9 cellular contexts compared by ENCODE assay signal in genomic region chr17:82247175-82247823, GRCh38. TPM values are rescaled to one million over a fixed set of nuclear protein-coding genes. Genes with fewer than 3 reads are reported as not detected.
DNase-seq lines count a peak whose midpoint lies in the region; ATAC-seq and TF ChIP-seq lines count a peak whose summit lies in the region.
"Had no signal": no experiment of that assay in that cellular context is flagged by ENCODE, and none has a peak within 500 bp of the region (broad histone marks: within the 10 kb centered on the region; RNA-seq: fewer than 3 reads in every experiment).

No MANE protein-coding gene starts in this region.

- no peak overlapping the region for H3K4me3 Mint-ChIP-seq in CD8-positive, alpha-beta T cell
- H3K4me3 Mint-ChIP-seq in activated CD4-positive, alpha-beta memory T cell treated with anti-CD3 and anti-CD28 coated beads for 36 hours = no peak overlapping the region
- H3K4me3 Mint-ChIP-seq in stimulated activated effector memory CD8-positive, alpha-beta T cell treated with anti-CD3 and anti-CD28 coated beads, Interleukin-12 subunit alpha, Interleukin-12 subunit beta, amount 100 ng/mL, for 72 hours = no peak overlapping the region

- no peaks in the 10 kb centered on the region for H3K9me3 Mint-ChIP-seq in CD8-positive, alpha-beta T cell
- H3K9me3 Mint-ChIP-seq in activated CD4-positive, alpha-beta memory T cell treated with anti-CD3 and anti-CD28 coated beads for 36 hours = no peaks in the 10 kb centered on the region
- H3K9me3 Mint-ChIP-seq in stimulated activated effector memory CD8-positive, alpha-beta T cell treated with anti-CD3 and anti-CD28 coated beads, Interleukin-12 subunit alpha, Interleukin-12 subunit beta, amount 100 ng/mL, for 72 hours = no peaks in the 10 kb centered on the region

- peaks cover 92% of the 10 kb centered on the region for H3K36me3 ChIP-seq in CD8-positive, alpha-beta T cell (ENCODE audit: insufficient read depth, low read length)
- peaks cover 94% of the 10 kb centered on the region for H3K36me3 ChIP-seq in right atrium auricular region

- no peaks in the 10 kb centered on the region for H3K9me3 ChIP-seq in CD8-positive, alpha-beta T cell (ENCODE audit: low read length)
- H3K9me3 ChIP-seq in right atrium auricular region = no peaks in the 10 kb centered on the region

- peaks cover 92% of the 10 kb centered on the region for H3K36me3 Mint-ChIP-seq in CD8-positive, alpha-beta T cell
- H3K36me3 Mint-ChIP-seq in activated CD4-positive, alpha-beta memory T cell treated with anti-CD3 and anti-CD28 coated beads for 36 hours = peaks cover 69% of the 10 kb centered on the region
- peaks cover 100% of the 10 kb centered on the region for H3K36me3 Mint-ChIP-seq in stimulated activated effector memory CD8-positive, alpha-beta T cell treated with anti-CD3 and anti-CD28 coated beads, Interleukin-12 subunit alpha, Interleukin-12 subunit beta, amount 100 ng/mL, for 72 hours

- H3K27ac Mint-ChIP-seq in CD8-positive, alpha-beta T cell = peak overlapping the region; percentile 55
- H3K27ac Mint-ChIP-seq in activated CD4-positive, alpha-beta memory T cell treated with anti-CD3 and anti-CD28 coated beads for 36 hours = peak overlapping the region; percentile 49
- H3K27ac Mint-ChIP-seq in stimulated activated effector memory CD8-positive, alpha-beta T cell treated with anti-CD3 and anti-CD28 coated beads, Interleukin-12 subunit alpha, Interleukin-12 subunit beta, amount 100 ng/mL, for 72 hours = peak overlapping the region; percentile 93

- H3K4me1 Mint-ChIP-seq in CD8-positive, alpha-beta T cell (ENCODE audit: low read depth) = peaks cover 25% of the 10 kb centered on the region
- peaks cover 21% of the 10 kb centered on the region for H3K4me1 Mint-ChIP-seq in activated CD4-positive, alpha-beta memory T cell treated with anti-CD3 and anti-CD28 coated beads for 36 hours (ENCODE audit: low read depth)
- peaks cover 63% of the 10 kb centered on the region for H3K4me1 Mint-ChIP-seq in stimulated activated effector memory CD8-positive, alpha-beta T cell treated with anti-CD3 and anti-CD28 coated beads, Interleukin-12 subunit alpha, Interleukin-12 subunit beta, amount 100 ng/mL, for 72 hours

- H3K4me1 ChIP-seq in CD8-positive, alpha-beta T cell (ENCODE audit: insufficient read depth, low read length) = no peaks in the 10 kb centered on the region
- H3K4me1 ChIP-seq in right atrium auricular region = peaks cover 0 to 38% of the 10 kb centered on the region in 2 donors

- CTCF ChIA-PET in CD8-positive, alpha-beta T cell (lab: Charles Lee) = interaction anchor here (1.3 kb wide), 1 partner anchor 16 kb away, joined by 3 read pairs; no protein-coding TSS in a partner anchor
- CTCF ChIA-PET in activated CD4-positive, alpha-beta memory T cell treated with anti-CD3 and anti-CD28 coated beads for 36 hours (lab: Charles Lee) = interaction anchor here (2.7 kb wide), 1 partner anchor 12 kb away, joined by 8 read pairs; no protein-coding TSS in a partner anchor

- no peak for ATAC-seq in CD8-positive, alpha-beta T cell
- ATAC-seq in stimulated activated effector memory CD8-positive, alpha-beta T cell treated with anti-CD3 and anti-CD28 coated beads, Interleukin-12 subunit alpha, Interleukin-12 subunit beta, amount 100 ng/mL, for 72 hours = no peak
- ATAC-seq in HG03571 (IDR thresholded peaks at IDR 0.05; ENCODE audit: unreplicated experiment) (no peak), HG03039 (IDR thresholded peaks at IDR 0.05; ENCODE audit: unreplicated experiment) (no peak)

- no peak for DNase-seq in CD8-positive, alpha-beta T cell
- no peak for DNase-seq in activated CD4-positive, alpha-beta memory T cell treated with anti-CD3 and anti-CD28 coated beads for 36 hours
- DNase-seq in right atrium auricular region (ENCODE audit: low spot score) = no peak
- DNase-seq in stimulated activated effector memory CD8-positive, alpha-beta T cell treated with anti-CD3 and anti-CD28 coated beads, Interleukin-12 subunit alpha, Interleukin-12 subunit beta, amount 100 ng/mL, for 72 hours (ENCODE audit: low spot score in 2 of 2) = no peak
- no peak for DNase-seq in amygdala (lab: John Stamatoyannopoulos, UW)
- no peak for DNase-seq in NCI-H345 (lab: John Stamatoyannopoulos, UW)
- DNase-seq: effector CD8-positive, alpha-beta T cell had no signal

- intact Hi-C loops in CD8-positive, alpha-beta T cell (cut with DNase I, micrococcal nuclease) = no loop called here
- intact Hi-C loops in activated CD4-positive, alpha-beta memory T cell treated with anti-CD3 and anti-CD28 coated beads for 36 hours (cut with micrococcal nuclease) = no loop called here

- POLR2A ChIA-PET in CD8-positive, alpha-beta T cell (lab: Charles Lee) = no interaction called here
- POLR2A ChIA-PET in activated CD4-positive, alpha-beta memory T cell treated with anti-CD3 and anti-CD28 coated beads for 36 hours (lab: Charles Lee) = no interaction called here

- no peak for TF ChIP-seq CTCF in CD8-positive, alpha-beta T cell (IDR thresholded peaks at IDR 0.05)
- no peak for TF ChIP-seq CTCF in right atrium auricular region (IDR thresholded peaks at IDR 0.05)

- no peak overlapping the region for H3K4me3 ChIP-seq in CD8-positive, alpha-beta T cell (ENCODE audit: low read depth, low read length)
- H3K4me3 ChIP-seq in right atrium auricular region = no peak overlapping the region

- H3K27ac ChIP-seq in CD8-positive, alpha-beta T cell (ENCODE audit: low read depth, low read length) = no peak overlapping the region
- peak overlapping the region; percentile 56 to 67 for H3K27ac ChIP-seq in right atrium auricular region

- H3K27me3 Mint-ChIP-seq in CD8-positive, alpha-beta T cell (ENCODE audit: low read depth) = no peaks in the 10 kb centered on the region
- H3K27me3 Mint-ChIP-seq in activated CD4-positive, alpha-beta memory T cell treated with anti-CD3 and anti-CD28 coated beads for 36 hours = no peaks in the 10 kb centered on the region

- H3K27me3 ChIP-seq in CD8-positive, alpha-beta T cell (ENCODE audit: insufficient read depth, low read length) = no peaks in the 10 kb centered on the region
- H3K27me3 ChIP-seq in right atrium auricular region = no peaks in the 10 kb centered on the region

RNA-seq across cellular contexts. Expression of gene SLC16A3, which starts 18.5 kb away (rescaled TPM):
- 100 to 1,000 TPM in 1 of 2 experiments, 10 to 100 TPM in 1; 94.0 to 103 TPM for total RNA-seq in CD8-positive, alpha-beta T cell
- 10 to 100 TPM; 97.4 to 99.7 TPM for total RNA-seq in activated CD4-positive, alpha-beta memory T cell treated with anti-CD3 and anti-CD28 coated beads for 36 hours
- 10 to 100 TPM in 1 of 2 donors, 1 to 10 TPM in 1; 5.0 to 19.5 TPM for total RNA-seq in right atrium auricular region

RNA-seq across cellular contexts. Expression of gene CSNK1D, which starts 26.2 kb away (rescaled TPM):
- 100 to 1,000 TPM; 369 to 393 TPM for total RNA-seq in CD8-positive, alpha-beta T cell
- 100 to 1,000 TPM; 110 to 111 TPM for total RNA-seq in activated CD4-positive, alpha-beta memory T cell treated with anti-CD3 and anti-CD28 coated beads for 36 hours
- total RNA-seq in right atrium auricular region = 10 to 100 TPM; 31.3 to 32.9 TPM

RNA-seq across cellular contexts. Expression of gene CCDC57, which starts 34.7 kb away (rescaled TPM):
- total RNA-seq in CD8-positive, alpha-beta T cell = 100 to 1,000 TPM; 175 to 184 TPM
- total RNA-seq in activated CD4-positive, alpha-beta memory T cell treated with anti-CD3 and anti-CD28 coated beads for 36 hours = 10 to 100 TPM; 49.6 to 51.7 TPM
- total RNA-seq in right atrium auricular region = 1 to 10 TPM; 5.1 to 7.4 TPM

Comparison
In these comparisons a context has a peak if more than half of its experiments do, and no peak if none do; other contexts are left out.
1. RNA of gene SLC16A3, which starts 18.5 kb away (total RNA-seq): 94.0 to 103 TPM in CD8-positive, alpha-beta T cell and 97.4 to 99.7 TPM in activated CD4-positive, alpha-beta memory T cell treated with anti-CD3 and anti-CD28 coated beads for 36 hours; 5.0 to 19.5 TPM in right atrium auricular region; every median in the first group is over 4 times any median in the second.
2. RNA of gene CCDC57, which starts 34.7 kb away (total RNA-seq): 175 to 184 TPM in CD8-positive, alpha-beta T cell and 49.6 to 51.7 TPM in activated CD4-positive, alpha-beta memory T cell treated with anti-CD3 and anti-CD28 coated beads for 36 hours; 5.1 to 7.4 TPM in right atrium auricular region; every median in the first group is over 4 times any median in the second.
3. Peak in every context shown above with its lines, with median percentiles within 50 percentile points of each other: H3K27ac Mint-ChIP-seq.